Comparison of ENCODE assay signal across 19 cellular contexts in genomic region chr3:33694944-33695343, GRCh38. TPM values are rescaled to one million over a fixed set of nuclear protein-coding genes. Genes with fewer than 3 reads are reported as not detected.
DNase-seq lines count a peak whose midpoint lies in the region; ATAC-seq and TF ChIP-seq lines count a peak whose summit lies in the region.
"Had no signal": no experiment of that assay in that cellular context is flagged by ENCODE, and none has a peak within 500 bp of the region (broad histone marks: within the 10 kb centered on the region; RNA-seq: fewer than 3 reads in every experiment).

No MANE protein-coding gene starts in this region.

- no peak for DNase-seq in T-helper 17 cell
- DNase-seq in central memory CD8-positive, alpha-beta T cell (ENCODE audit: low spot score in 2 of 2), result no peak
- no peak for DNase-seq in naive B cell
- no peak for DNase-seq in NCI-H526 (lab: John Stamatoyannopoulos, UW)
- DNase-seq in NCI-H1417 (lab: John Stamatoyannopoulos, UW), result no peak
- no peak for DNase-seq in amniotic stem cell (lab: John Stamatoyannopoulos, UW)
- DNase-seq: BE2C; CD4-positive, alpha-beta memory T cell; COR-L47; DMS153; DMS79 treated with DMSO at 0.1 percent for 48 hours; EL; H7; IMR-90 had no signal

- H3K27ac Mint-ChIP-seq in T-helper 17 cell (no peak overlapping the region), naive B cell (peak overlapping the region in 4 of 6 donors; percentile 6 to 72 (median 56))
- peak overlapping the region; percentile 38 for H3K27ac Mint-ChIP-seq in central memory CD8-positive, alpha-beta T cell (ENCODE audit: low read depth)
- H3K27ac Mint-ChIP-seq: GM23338 had no signal

- H3K9me3 ChIP-seq in HEK293 (ENCODE audit: control insufficient read depth, insufficient read depth, low read depth, low read length), result no peaks in the 10 kb centered on the region
- no peaks in the 10 kb centered on the region for H3K9me3 ChIP-seq in T-helper 17 cell (ENCODE audit: control insufficient read depth, low read length, poor library complexity, severe bottlenecking)
- H3K9me3 ChIP-seq: BE2C had no signal

- no peak overlapping the region for H3K4me3 ChIP-seq in HEK293 (ENCODE audit: low read depth, low read length)
- H3K4me3 ChIP-seq: A549, GM23338 had no signal

- H3K9me3 Mint-ChIP-seq in central memory CD8-positive, alpha-beta T cell, result no peaks in the 10 kb centered on the region
- peaks cover 0 to 2% (median 0%) of the 10 kb centered on the region in 7 donors for H3K9me3 Mint-ChIP-seq in naive B cell

- no peaks in the 10 kb centered on the region for H3K4me1 ChIP-seq in HEK293 (ENCODE audit: control insufficient read depth, insufficient read depth, low read length)
- H3K4me1 ChIP-seq: A549, BE2C had no signal

- peak overlapping the region; percentile 34 for H3K4me3 Mint-ChIP-seq in T-helper 17 cell
- H3K4me3 Mint-ChIP-seq in central memory CD8-positive, alpha-beta T cell, result no peak overlapping the region
- no peak overlapping the region for H3K4me3 Mint-ChIP-seq in naive B cell
- H3K4me3 Mint-ChIP-seq: CD4-positive, alpha-beta memory T cell; GM23338 had no signal

- no peak for TF ChIP-seq CTCF in HEK293 (tag by site-specific recombination; IDR thresholded peaks at IDR 0.05)

- no peak for ATAC-seq in T-helper 17 cell
- no peak for ATAC-seq in central memory CD8-positive, alpha-beta T cell (replicated peaks; ENCODE audit: extremely low read depth, poor library complexity, severe bottlenecking)
- no peak for ATAC-seq in naive B cell (ENCODE audit: low read depth in 2 of 2)
- no peak for ATAC-seq in HG02678 (IDR thresholded peaks at IDR 0.05; ENCODE audit: unreplicated experiment)
- ATAC-seq: A549, GM23338 had no signal

- POLR2A ChIA-PET in HEK293 (lab: Yijun Ruan, JAX), result no interaction called here

- H3K36me3 Mint-ChIP-seq in T-helper 17 cell (ENCODE audit: low read depth) (no peaks in the 10 kb centered on the region), naive B cell (peaks cover 8 to 22% of the 10 kb centered on the region in 2 donors)
- H3K36me3 Mint-ChIP-seq in central memory CD8-positive, alpha-beta T cell (ENCODE audit: insufficient read depth), result peaks cover 5% of the 10 kb centered on the region

- H3K36me3 ChIP-seq in HEK293 (ENCODE audit: control insufficient read depth in 2 of 2, insufficient read depth in 1 of 2, low read length in 2 of 2), result peaks cover 0 to 12% of the 10 kb centered on the region in 2 experiments; a peak in 1 of 3 replicates
- H3K36me3 ChIP-seq: BE2C had no signal

- H3K27me3 Mint-ChIP-seq in T-helper 17 cell (no peaks in the 10 kb centered on the region), naive B cell (no peaks in the 10 kb centered on the region)
- no peaks in the 10 kb centered on the region for H3K27me3 Mint-ChIP-seq in central memory CD8-positive, alpha-beta T cell
- H3K27me3 Mint-ChIP-seq: CD4-positive, alpha-beta memory T cell had no signal

- CTCF ChIA-PET in HEK293 (lab: Yijun Ruan, JAX), result interaction anchor here (0.7 kb wide), 1 partner anchor 73 kb away, joined by 3 read pairs; no protein-coding TSS in a partner anchor

- peaks cover 14% of the 10 kb centered on the region for H3K4me1 Mint-ChIP-seq in T-helper 17 cell
- peaks cover 26% of the 10 kb centered on the region for H3K4me1 Mint-ChIP-seq in central memory CD8-positive, alpha-beta T cell
- H3K4me1 Mint-ChIP-seq in naive B cell, result peaks cover 10 to 16% (median 16%) of the 10 kb centered on the region in 3 donors
- H3K4me1 Mint-ChIP-seq: GM23338 had no signal

- no peak overlapping the region for H3K27ac ChIP-seq in HEK293 (ENCODE audit: extremely low read depth, low read depth, low read length)
- H3K27ac ChIP-seq: A549, C4-2B had no signal

TF ChIP-seq in HEK293, 187 proteins besides CTCF, POLR2A, EP300 and RAD21:
- TF ChIP-seq ZBTB8A (tag by site-specific recombination; IDR thresholded peaks at IDR 0.05) (no peak), ZNF362 (tag by site-specific recombination; IDR thresholded peaks at IDR 0.05) (0 out of 2 replicates have a peak, but pooled peaks have one; percentile 52)

RNA-seq across cellular contexts. Expression of gene CLASP2, which starts 23.1 kb away (rescaled TPM):
- 10 to 100 TPM; 69.0 to 74.2 TPM for total RNA-seq in T-helper 17 cell
- 10 to 100 TPM; 10.2 to 16.6 (median 14.3) TPM for polyA plus RNA-seq in naive B cell (ENCODE audit: low read depth in 6 of 6)
